1 cellular context compared by ENCODE assay signal in genomic region chr16:25014500-25015147, GRCh38.
A peak's percentile ranks its signal among the peaks of the same experiment; 100 is the strongest.
TF ChIP-seq lines count a peak whose summit lies in the region.

No MANE protein-coding gene starts in this region.

TF ChIP-seq in HepG2, 621 proteins besides CTCF, POLR2A, EP300 and RAD21 (continued from another document and continues in another):
- TF ChIP-seq ZNF292 (CRISPR knock-in tag; IDR thresholded peaks at IDR 0.05; ENCODE audit: borderline replicate concordance, low read depth) (peak; percentile 50; the same call in 1 of the 2 replicates), YY1 (IDR thresholded peaks at IDR 0.05; ENCODE audit: insufficient read depth, insufficient replicate concordance, low read depth, low read length) (peak; percentile 64), ZSCAN5A (CRISPR knock-in tag; IDR thresholded peaks at IDR 0.05; ENCODE audit: borderline replicate concordance) (peak; percentile 79; the same call in 1 of the 2 replicates), ZNF574 (CRISPR knock-in tag; IDR thresholded peaks at IDR 0.05) (peak; percentile 5; the same call in 1 of the 2 replicates), MYPOP (CRISPR knock-in tag; IDR thresholded peaks at IDR 0.05) (peak; percentile 53; the same call in 1 of the 2 replicates), FOXO1 (CRISPR knock-in tag; IDR thresholded peaks at IDR 0.05) (peak; percentile 10; the same call in 1 of the 2 replicates), EED (CRISPR knock-in tag; IDR thresholded peaks at IDR 0.05) (no peak), MXD4 (CRISPR knock-in tag; IDR thresholded peaks at IDR 0.05) (peak; percentile 30; the same call in 1 of the 2 replicates), ZNF274 (CRISPR knock-in tag; IDR thresholded peaks at IDR 0.05) (0 out of 2 replicates have a peak, but pooled peaks have one; percentile 8), HNF4G (IDR thresholded peaks at IDR 0.05; ENCODE audit: borderline replicate concordance, low read depth, low read length) (no peak), HNF4G (CRISPR knock-in tag; IDR thresholded peaks at IDR 0.05; ENCODE audit: borderline replicate concordance, low read depth) (no peak), RELA (CRISPR knock-in tag; IDR thresholded peaks at IDR 0.05) (0 out of 2 replicates have a peak, but pooled peaks have one; percentile 50), GPBP1L1 (CRISPR knock-in tag; IDR thresholded peaks at IDR 0.05) (no peak), RERE (CRISPR knock-in tag; IDR thresholded peaks at IDR 0.05; ENCODE audit: low read depth) (0 out of 2 replicates have a peak, but pooled peaks have one; percentile 13), ZNF264 (CRISPR knock-in tag; IDR thresholded peaks at IDR 0.05) (no peak), ZBTB20 (CRISPR knock-in tag; IDR thresholded peaks at IDR 0.05; ENCODE audit: borderline replicate concordance, low read depth) (no peak), ZFY (CRISPR knock-in tag; IDR thresholded peaks at IDR 0.05) (no peak), ZNF121 (CRISPR knock-in tag; IDR thresholded peaks at IDR 0.05) (no peak), KMT2A (CRISPR knock-in tag; IDR thresholded peaks at IDR 0.05) (peak; percentile 74), HNF1A (IDR thresholded peaks at IDR 0.05; ENCODE audit: low read depth) (no peak), HNF1A (CRISPR knock-in tag; IDR thresholded peaks at IDR 0.05; ENCODE audit: borderline replicate concordance) (no peak), MNT (IDR thresholded peaks at IDR 0.05) (no peak), ZNF280B (CRISPR knock-in tag; IDR thresholded peaks at IDR 0.05; ENCODE audit: borderline replicate concordance) (peak; percentile 59; the same call in 1 of the 2 replicates), ZNF609 (CRISPR knock-in tag; IDR thresholded peaks at IDR 0.05; ENCODE audit: borderline replicate concordance) (0 out of 2 replicates have a peak, but pooled peaks have one; percentile 26), HOXA7 (CRISPR knock-in tag; IDR thresholded peaks at IDR 0.05) (no peak), NAIF1 (CRISPR knock-in tag; IDR thresholded peaks at IDR 0.05; ENCODE audit: borderline replicate concordance) (no peak)
